ENCODE assay signal across 15 cellular contexts in the genomic region with DNA sequence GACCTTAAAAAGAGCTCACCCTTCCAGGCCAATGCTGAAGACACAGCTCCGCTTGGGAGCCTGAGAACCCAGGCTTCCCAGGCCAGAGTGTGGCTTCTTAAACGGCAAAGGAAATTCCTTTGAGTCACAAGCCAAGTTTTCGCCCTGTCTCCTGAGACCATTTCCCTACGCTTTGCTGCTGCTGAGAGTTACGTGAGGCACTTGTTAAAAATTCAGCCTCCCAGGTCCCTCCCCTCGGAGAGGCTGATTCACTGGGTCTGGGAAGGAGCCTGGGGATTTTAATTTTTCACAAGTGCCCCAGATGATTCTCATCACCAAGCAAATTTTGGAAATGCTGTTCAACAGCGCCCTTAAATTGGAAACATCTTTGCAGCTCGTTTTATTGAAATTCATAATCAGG. TPM values are rescaled to one million over a fixed set of nuclear protein-coding genes. Genes with fewer than 3 reads are reported as not detected.
DNase-seq lines count a peak whose midpoint lies in the region; ATAC-seq and TF ChIP-seq lines count a peak whose summit lies in the region.
"Had no signal": no experiment of that assay in that cellular context is flagged by ENCODE, and none has a peak within 500 bp of the region (broad histone marks: within the 10 kb centered on the region; RNA-seq: fewer than 3 reads in every experiment).

No MANE protein-coding gene starts in this region.

- no peaks in the 10 kb centered on the region for H3K9me3 ChIP-seq in right atrium auricular region
- H3K9me3 ChIP-seq in esophagus muscularis mucosa, result no peaks in the 10 kb centered on the region
- H3K9me3 ChIP-seq in osteoblast (ENCODE audit: low read depth, low read length), result no peaks in the 10 kb centered on the region
- no peaks in the 10 kb centered on the region for H3K9me3 ChIP-seq in colonic mucosa
- H3K9me3 ChIP-seq in effector memory CD4-positive, alpha-beta T cell (ENCODE audit: control insufficient read depth, low read length), result no peaks in the 10 kb centered on the region
- H3K9me3 ChIP-seq: lower lobe of right lung, prostate gland had no signal

- WGBS in esophagus muscularis mucosa, result 71% methylated on average over 8 of the region's 8 CpGs

- H3K4me2 ChIP-seq in osteoblast (ENCODE audit: insufficient read depth, low read length), result peak overlapping the region; percentile 16

- H3K27ac ChIP-seq in right atrium auricular region (peak overlapping the region in 1 of 2 donors; percentile 45), esophagus muscularis mucosa (replicated peaks in 1 of 4) (peak overlapping the region; percentile 13 to 59 (median 31)), osteoblast (ENCODE audit: low read depth, low read length) (peak overlapping the region; percentile 84), colonic mucosa (no peak overlapping the region)
- no peak overlapping the region for H3K27ac ChIP-seq in effector memory CD4-positive, alpha-beta T cell (ENCODE audit: insufficient read depth, low read length, poor library complexity, severe bottlenecking)
- H3K27ac ChIP-seq: lower lobe of right lung had no signal

- H4K20me1 ChIP-seq in osteoblast (ENCODE audit: insufficient read depth, low read length), result no peaks in the 10 kb centered on the region

- H3K4me1 ChIP-seq in right atrium auricular region (peaks cover 0 to 17% of the 10 kb centered on the region in 2 donors), esophagus muscularis mucosa (peaks cover 10 to 26% (median 20%) of the 10 kb centered on the region in 4 donors), osteoblast (ENCODE audit: insufficient read depth, low read length) (peaks cover 38% of the 10 kb centered on the region), colonic mucosa (peaks cover 8% of the 10 kb centered on the region)
- peaks cover 5% of the 10 kb centered on the region for H3K4me1 ChIP-seq in effector memory CD4-positive, alpha-beta T cell (ENCODE audit: control insufficient read depth, insufficient read depth, low read length, poor library complexity, severe bottlenecking)

- H3K27me3 ChIP-seq in right atrium auricular region (no peaks in the 10 kb centered on the region), esophagus muscularis mucosa (no peaks in the 10 kb centered on the region), osteoblast (ENCODE audit: insufficient read depth, low read length) (no peaks in the 10 kb centered on the region), colonic mucosa (no peaks in the 10 kb centered on the region)
- no peaks in the 10 kb centered on the region for H3K27me3 ChIP-seq in effector memory CD4-positive, alpha-beta T cell (replicated peaks; ENCODE audit: control insufficient read depth, insufficient read depth, low read length, poor library complexity, severe bottlenecking)

- H3K36me3 ChIP-seq in right atrium auricular region (peaks cover 76% of the 10 kb centered on the region), esophagus muscularis mucosa (peaks cover 61 to 97% (median 79%) of the 10 kb centered on the region in 4 donors), osteoblast (ENCODE audit: insufficient read depth, low read length) (peaks cover 49% of the 10 kb centered on the region), colonic mucosa (no peaks in the 10 kb centered on the region)
- peaks cover 49% of the 10 kb centered on the region for H3K36me3 ChIP-seq in effector memory CD4-positive, alpha-beta T cell (ENCODE audit: control insufficient read depth, insufficient read depth, low read length)

- H3K79me2 ChIP-seq in osteoblast (ENCODE audit: insufficient read depth, low read length), result no peaks in the 10 kb centered on the region

- TF ChIP-seq CTCF in right atrium auricular region (IDR thresholded peaks at IDR 0.05) (no peak), esophagus muscularis mucosa (IDR thresholded peaks at IDR 0.05) (no peak), osteoblast (IDR thresholded peaks at IDR 0.05; ENCODE audit: extremely low read depth, low read depth, low read length) (no peak), colonic mucosa (IDR thresholded peaks at IDR 0.05) (no peak)

- TF ChIP-seq POLR2A in esophagus muscularis mucosa (IDR thresholded peaks at IDR 0.05; ENCODE audit: low read depth), result no peak

- ATAC-seq in Right ventricle myocardium inferior (peak; percentile 43), HG03135 (IDR thresholded peaks at IDR 0.05; ENCODE audit: unreplicated experiment) (no peak)
- ATAC-seq: activated T-cell treated with anti-CD3 and anti-CD28 coated beads, Interleukin-2, amount 50 U/mL, for 72 hours; HepG2; lower lobe of right lung; naive thymus-derived CD4-positive, alpha-beta T cell had no signal

- H2AFZ ChIP-seq in osteoblast (ENCODE audit: low read length), result no peak overlapping the region

- H3K4me3 ChIP-seq in right atrium auricular region (no peak overlapping the region), esophagus muscularis mucosa (no peak overlapping the region), osteoblast (ENCODE audit: insufficient read depth, low read length) (no peak overlapping the region), colonic mucosa (no peak overlapping the region)
- H3K4me3 ChIP-seq in effector memory CD4-positive, alpha-beta T cell (ENCODE audit: insufficient read depth, low read depth, low read length, poor library complexity, severe bottlenecking), result no peak overlapping the region
- H3K4me3 ChIP-seq: lower lobe of right lung, prostate gland had no signal

- intact Hi-C loops in Right ventricle myocardium inferior (cut with DNase I) (no loop called here), esophagus muscularis mucosa (cut with DNase I) (no loop called here), colonic mucosa (cut with DNase I) (no loop called here)

- H3K9ac ChIP-seq in colonic mucosa (ENCODE audit: low read depth in 2 of 2, low read length in 2 of 2), result no peak overlapping the region

- TF ChIP-seq EP300 in esophagus muscularis mucosa (IDR thresholded peaks at IDR 0.05), result no peak

- DNase-seq in Right ventricle myocardium inferior (ENCODE audit: missing footprints), result no peak
- no peak for DNase-seq in right atrium auricular region (ENCODE audit: low spot score)
- DNase-seq in esophagus muscularis mucosa (ENCODE audit: extremely low spot score), result no peak
- peak; percentile 92 for DNase-seq in osteoblast (ENCODE audit: insufficient read length, low spot score, missing footprints)
- no peak for DNase-seq in colonic mucosa
- no peak for DNase-seq in AG08395 (ENCODE audit: low spot score)
- no peak for DNase-seq in effector memory CD4-positive, alpha-beta T cell
- DNase-seq: activated CD4-positive, alpha-beta T cell treated with anti-CD3 and anti-CD28 coated beads, Interleukin-2, amount 50 U/mL, for 4 hours; activated T-cell treated with anti-CD3 and anti-CD28 coated beads, Interleukin-2, amount 50 U/mL, for 72 hours; lower lobe of right lung; naive thymus-derived CD4-positive, alpha-beta T cell; NCI-H748 treated with DMSO at 0.1 percent for 48 hours had no signal

RNA-seq across cellular contexts. Expression of a gene that starts 25.5 kb away (rescaled TPM):
- total RNA-seq in Right ventricle myocardium inferior (not detected), right atrium auricular region (not detected), esophagus muscularis mucosa (under 1 TPM in 3 of 4 donors, not detected in 1; 0.13 to 0.52 (median 0.50) TPM), osteoblast (under 0.01 TPM in 2 replicates), colonic mucosa (not detected)
- total RNA-seq: HepG2; lower lobe of right lung; naive thymus-derived CD4-positive, alpha-beta T cell; prostate gland had no signal

RNA-seq across cellular contexts. Expression of a gene that starts 47.9 kb away (rescaled TPM):
- total RNA-seq in Right ventricle myocardium inferior (3.2 TPM), right atrium auricular region (1 to 10 TPM in 1 of 2 donors, under 1 TPM in 1; 0.79 to 1.6 TPM), esophagus muscularis mucosa (10 to 100 TPM in 1 of 4 donors, 1 to 10 TPM in 3; 3.5 to 10.2 (median 4.0) TPM), osteoblast (11.8 and 59.4 TPM in 2 replicates), colonic mucosa (10 to 100 TPM; 19.9 to 76.9 TPM)

Comparison
In these comparisons a context has a peak if more than half of its experiments do, and no peak if none do; other contexts are left out.
1. H3K27ac ChIP-seq: peak in esophagus muscularis mucosa (4 of 4) and osteoblast (single experiment); none in colonic mucosa (single experiment) and effector memory CD4-positive, alpha-beta T cell (single experiment).